25 cellular contexts compared by ENCODE assay signal in the genomic region with DNA sequence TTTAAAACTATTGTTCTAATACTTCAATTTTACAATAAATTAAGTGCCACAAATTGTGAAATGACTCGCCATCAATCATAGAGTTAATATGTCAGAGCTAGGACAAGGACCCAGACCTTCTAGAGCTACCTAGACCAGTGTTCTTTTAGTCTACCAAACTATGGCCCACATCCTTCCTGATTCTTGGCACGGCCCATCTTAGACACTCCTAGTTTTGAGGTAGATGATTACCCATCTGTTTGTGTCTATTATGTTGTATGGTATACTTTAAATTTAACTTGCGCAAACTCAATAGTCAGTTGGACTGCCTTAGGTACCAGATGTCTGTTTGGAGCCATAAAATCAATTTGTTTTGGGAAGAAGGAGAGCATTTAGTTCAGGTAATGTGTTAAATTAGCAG. TPM values are rescaled to one million over a fixed set of nuclear protein-coding genes. Genes with fewer than 3 reads are reported as not detected.
DNase-seq lines count a peak whose midpoint lies in the region; ATAC-seq, FAIRE-seq and TF ChIP-seq lines count a peak whose summit lies in the region.
"Had no signal": no experiment of that assay in that cellular context is flagged by ENCODE, and none has a peak within 500 bp of the region (broad histone marks: within the 10 kb centered on the region; RNA-seq: fewer than 3 reads in every experiment).

No MANE protein-coding gene starts in this region.

- H2AFZ ChIP-seq in HepG2 (ENCODE audit: low read length): no peak overlapping the region
- H2AFZ ChIP-seq: GM23248 had no signal

- H3K4me1 ChIP-seq in liver (ENCODE audit: control insufficient read depth in 4 of 4, insufficient read depth in 4 of 4, low read length in 3 of 4) (peaks cover 1 to 41% (median 29%) of the 10 kb centered on the region in 4 donors), HepG2 (ENCODE audit: insufficient read depth, low read length) (peaks cover 16% of the 10 kb centered on the region), mucosa of descending colon (ENCODE audit: low read depth) (no peaks in the 10 kb centered on the region)
- H3K4me1 ChIP-seq: BLaER1 had no signal

- DNase-seq in HepG2 (ENCODE audit: low spot score): no peak
- no peak for DNase-seq in left colon
- DNase-seq in mucosa of descending colon: no peak
- DNase-seq in omental fat pad (ENCODE audit: low spot score): no peak
- no peak for DNase-seq in NCI-H226
- no peak for DNase-seq in cerebellum (ENCODE audit: low spot score)
- DNase-seq: CD4-positive, alpha-beta T cell; CD8-positive, alpha-beta memory T cell; DMS 273 treated with DMSO at 0.1 percent for 48 hours; DMS79; EL; GDM1; GM23248; H7; HCEC 1CT had no signal

- no peak for TF ChIP-seq RAD21 in liver (IDR thresholded peaks at IDR 0.05)
- TF ChIP-seq RAD21 in HepG2 (CRISPR knock-in tag; IDR thresholded peaks at IDR 0.05): no peak

- FAIRE-seq in HepG2 (lab: Jason Lieb, UNC): no peak
- FAIRE-seq: D721Med, GM12878, GM19239, H1 had no signal

- CTCF ChIA-PET in HepG2 (lab: Yijun Ruan, JAX; ENCODE audit: low intra/inter-chr PET ratio, low total read pairs): no interaction called here

- 64% methylated on average over 3 of the region's 3 CpGs for WGBS in liver
- WGBS in HepG2 (ENCODE audit: low lambda C conversion rate): 97% methylated on average over 3 of the region's 3 CpGs

- H3K27me3 ChIP-seq in liver (ENCODE audit: control insufficient read depth in 4 of 4, insufficient read depth in 4 of 4, low read length in 3 of 4) (no peaks in the 10 kb centered on the region), HepG2 (ENCODE audit: control insufficient read depth in 1 of 2, insufficient read depth in 2 of 2, low read length in 2 of 2) (no peaks in the 10 kb centered on the region)
- H3K27me3 ChIP-seq: BLaER1 had no signal

- H3K9me3 ChIP-seq in liver (ENCODE audit: control insufficient read depth in 4 of 4, low read length in 3 of 4) (no peaks in the 10 kb centered on the region), HepG2 (ENCODE audit: low read length) (no peaks in the 10 kb centered on the region), mucosa of descending colon (no peaks in the 10 kb centered on the region)
- H3K9me3 ChIP-seq: BLaER1 had no signal

- H3K36me3 ChIP-seq in liver (ENCODE audit: control insufficient read depth in 4 of 4, insufficient read depth in 3 of 4, low read depth in 1 of 4, low read length in 3 of 4) (peaks cover 2 to 21% (median 16%) of the 10 kb centered on the region in 4 donors), HepG2 (replicated peaks in 1 of 2; ENCODE audit: control insufficient read depth in 1 of 2, insufficient read depth in 2 of 2, low read length in 2 of 2) (peaks cover 27 to 62% of the 10 kb centered on the region in 2 experiments), mucosa of descending colon (ENCODE audit: low read depth) (no peaks in the 10 kb centered on the region)

- H3K27ac ChIP-seq in liver (ENCODE audit: low read depth in 1 of 2, low read length in 2 of 2) (peak overlapping the region; percentile 48 to 54), HepG2 (ENCODE audit: extremely low read length, insufficient read depth, low read length) (no peak overlapping the region)
- H3K27ac ChIP-seq: BLaER1, GM23248 had no signal

- H3K4me3 ChIP-seq in liver (ENCODE audit: low read depth in 1 of 3, low read length in 3 of 3) (no peak overlapping the region), HepG2 (replicated peaks in 1 of 3; ENCODE audit: insufficient read depth in 1 of 3, low read depth in 2 of 3, low read length in 3 of 3) (no peak overlapping the region), mucosa of descending colon (no peak overlapping the region)
- H3K4me3 ChIP-seq: BLaER1, GM12878, GM23248 had no signal

- intact Hi-C loops in HepG2 (cut with micrococcal nuclease; ENCODE audit: unreplicated experiment) (no loop called here), left colon (cut with DNase I, micrococcal nuclease) (no loop called here), mucosa of descending colon (cut with DNase I, micrococcal nuclease) (no loop called here)

- TF ChIP-seq CTCF in liver (IDR thresholded peaks at IDR 0.05; ENCODE audit: low read depth, low read length, missing input control) (no peak), HepG2 (CRISPR knock-in tag; IDR thresholded peaks at IDR 0.05) (no peak), mucosa of descending colon (IDR thresholded peaks at IDR 0.05) (no peak), omental fat pad (IDR thresholded peaks at IDR 0.05) (no peak)

- ATAC-seq in HepG2 (no peak), left colon (peak; percentile 56), mucosa of descending colon (peak; percentile 58), omental fat pad (ENCODE audit: low FRiP score) (no peak)
- ATAC-seq: GM12878 had no signal

- in situ Hi-C loops in HepG2 (cut with HindIII; ENCODE audit: extremely low pct_ligation_motif_present, low pct_unique_long_range_greater_than_20kb): no loop called here

- peaks cover 5% of the 10 kb centered on the region for H3K79me2 ChIP-seq in HepG2 (ENCODE audit: insufficient read depth, low read length)

- BruUV-seq in HepG2 (replicated peaks; lab: Mats Ljungman, UMichigan): no TSS peak

- POLR2A ChIA-PET in HepG2 (lab: Yijun Ruan, JAX): no interaction called here

- H3K4me2 ChIP-seq in HepG2 (ENCODE audit: low read depth, low read length): no peak overlapping the region
- H3K4me2 ChIP-seq: BLaER1 had no signal

- TF ChIP-seq POLR2A in HepG2 (IDR thresholded peaks at IDR 0.05; ENCODE audit: insufficient read depth in 1 of 2, low read depth in 2 of 2, low read length in 2 of 2): no peak

- H3K9ac ChIP-seq in liver (ENCODE audit: low read depth in 1 of 2, low read length in 2 of 2) (no peak overlapping the region), HepG2 (ENCODE audit: insufficient read depth, low read depth, low read length) (no peak overlapping the region)
- H3K9ac ChIP-seq: BLaER1, GM23248 had no signal

- TF ChIP-seq EP300 in HepG2 (IDR thresholded peaks at IDR 0.05; ENCODE audit: low read depth in 2 of 2, low read length in 2 of 2) (no peak), HepG2 (CRISPR knock-in tag; IDR thresholded peaks at IDR 0.05; ENCODE audit: borderline replicate concordance) (no peak)

- no peaks in the 10 kb centered on the region for H4K20me1 ChIP-seq in HepG2 (ENCODE audit: insufficient read depth, low read length)
- H4K20me1 ChIP-seq: BLaER1 had no signal

RNA-seq across cellular contexts. Expression of a gene that starts 17.5 kb away (rescaled TPM):
- total RNA-seq in liver (10 to 100 TPM; 12.5 to 16.7 TPM), HepG2 (2016; rRNA removed; fragmentation: Illumina TruSeq; extraction: Trizol) (57.9 and 66.0 TPM in 2 replicates), left colon (10 to 100 TPM; 23.6 to 25.6 TPM), mucosa of descending colon (10 to 100 TPM; 19.3 to 45.8 (median 25.9) TPM), omental fat pad (10 to 100 TPM; 20.1 to 39.9 (median 25.3) TPM), cerebellum (15.5 TPM)
- polyA plus RNA-seq in liver (10 to 100 TPM; 25.9 to 38.9 TPM), HepG2 (2011; rRNA removed) (20.2 and 26.6 TPM in 2 replicates)
- 64.4 and 64.9 TPM in 2 replicates for total RNA-seq in HepG2 (2016; cell fraction: cytosol; rRNA removed; fragmentation: Illumina TruSeq; extraction: Trizol; ENCODE audit: low read depth)
- 53.6 and 69.9 TPM in 2 replicates for total RNA-seq in HepG2 (2016; cell fraction: insoluble cytoplasmic fraction; rRNA removed; fragmentation: Illumina TruSeq; extraction: Trizol)
- total RNA-seq in HepG2 (2016; cell fraction: membrane; rRNA removed; fragmentation: Illumina TruSeq; extraction: Trizol): 78.0 and 88.8 TPM in 2 replicates
- total RNA-seq in HepG2 (2016; cell fraction: nucleus; rRNA removed; fragmentation: Illumina TruSeq; extraction: Trizol): 17.0 and 19.2 TPM in 2 replicates
- 11.5 and 18.2 TPM in 2 replicates for polyA plus RNA-seq in HepG2 (2011; cell fraction: cytosol; rRNA removed)
- polyA plus RNA-seq in HepG2 (2011; cell fraction: nucleus; rRNA removed): 4.6 and 8.4 TPM in 2 replicates
- polyA plus RNA-seq in HepG2 (2012): 26.6 and 34.8 TPM in 2 replicates
- 68.5 and 88.0 TPM in 2 replicates for polyA plus RNA-seq in HepG2 (2016; cell fraction: cytosol; fragmentation: Illumina TruSeq; extraction: Trizol; ENCODE audit: low read depth)
- polyA plus RNA-seq in HepG2 (2016; cell fraction: insoluble cytoplasmic fraction; fragmentation: Illumina TruSeq; extraction: Trizol; ENCODE audit: low read depth): 70.2 and 81.1 TPM in 2 replicates
- polyA plus RNA-seq in HepG2 (2016; cell fraction: membrane; fragmentation: Illumina TruSeq; extraction: Trizol; ENCODE audit: low read depth): 72.0 and 84.6 TPM in 2 replicates
- polyA plus RNA-seq in HepG2 (2016; cell fraction: nucleus; fragmentation: Illumina TruSeq; extraction: Trizol; ENCODE audit: insufficient read depth, low read depth): 35.6 and 37.3 TPM in 2 replicates
- 1.8 and 6.6 TPM in 2 replicates for polyA minus RNA-seq in HepG2 (2011; rRNA and poly(A)+ RNA removed; ENCODE audit: low replicate concordance)
- polyA minus RNA-seq in HepG2 (2011; cell fraction: cytosol; rRNA and poly(A)+ RNA removed): 6.4 and 6.8 TPM in 2 replicates
- polyA minus RNA-seq in HepG2 (2011; cell fraction: nucleus; rRNA and poly(A)+ RNA removed): 6.2 and 6.6 TPM in 2 replicates

RNA-seq across cellular contexts. Expression of a gene that starts 17.6 kb away (rescaled TPM):
- total RNA-seq in liver: 10 to 100 TPM; 11.6 to 11.9 TPM
- 1 to 10 TPM; 5.0 to 9.3 TPM for polyA plus RNA-seq in liver
- total RNA-seq in HepG2 (2016; rRNA removed; fragmentation: Illumina TruSeq; extraction: Trizol): 49.0 and 64.9 TPM in 2 replicates
- total RNA-seq in HepG2 (2016; cell fraction: cytosol; rRNA removed; fragmentation: Illumina TruSeq; extraction: Trizol; ENCODE audit: low read depth): 8.0 and 8.5 TPM in 2 replicates
- total RNA-seq in HepG2 (2016; cell fraction: insoluble cytoplasmic fraction; rRNA removed; fragmentation: Illumina TruSeq; extraction: Trizol): 46.7 and 66.8 TPM in 2 replicates
- total RNA-seq in HepG2 (2016; cell fraction: membrane; rRNA removed; fragmentation: Illumina TruSeq; extraction: Trizol): 22.5 and 24.5 TPM in 2 replicates
- total RNA-seq in HepG2 (2016; cell fraction: nucleus; rRNA removed; fragmentation: Illumina TruSeq; extraction: Trizol): 19.4 and 23.0 TPM in 2 replicates
- 10.3 and 11.1 TPM in 2 replicates for polyA plus RNA-seq in HepG2 (2011; rRNA removed)
- polyA plus RNA-seq in HepG2 (2011; cell fraction: cytosol; rRNA removed): 10.7 and 12.9 TPM in 2 replicates
- 6.0 and 8.7 TPM in 2 replicates for polyA plus RNA-seq in HepG2 (2011; cell fraction: nucleus; rRNA removed)
- 17.9 and 20.6 TPM in 2 replicates for polyA plus RNA-seq in HepG2 (2012)
- 3.8 and 4.4 TPM in 2 replicates for polyA plus RNA-seq in HepG2 (2016; cell fraction: cytosol; fragmentation: Illumina TruSeq; extraction: Trizol; ENCODE audit: low read depth)
- 55.6 and 56.7 TPM in 2 replicates for polyA plus RNA-seq in HepG2 (2016; cell fraction: insoluble cytoplasmic fraction; fragmentation: Illumina TruSeq; extraction: Trizol; ENCODE audit: low read depth)
- 11.3 and 13.5 TPM in 2 replicates for polyA plus RNA-seq in HepG2 (2016; cell fraction: membrane; fragmentation: Illumina TruSeq; extraction: Trizol; ENCODE audit: low read depth)
- polyA plus RNA-seq in HepG2 (2016; cell fraction: nucleus; fragmentation: Illumina TruSeq; extraction: Trizol; ENCODE audit: insufficient read depth, low read depth): 27.1 and 29.6 TPM in 2 replicates
- 10.5 and 29.0 TPM in 2 replicates for polyA minus RNA-seq in HepG2 (2011; rRNA and poly(A)+ RNA removed; ENCODE audit: low replicate concordance)
- polyA minus RNA-seq in HepG2 (2011; cell fraction: cytosol; rRNA and poly(A)+ RNA removed): 9.0 and 11.3 TPM in 2 replicates
- 6.8 and 10.8 TPM in 2 replicates for polyA minus RNA-seq in HepG2 (2011; cell fraction: nucleus; rRNA and poly(A)+ RNA removed)
- total RNA-seq in left colon: 10 to 100 TPM; 12.0 to 13.6 TPM
- 10 to 100 TPM; 13.2 to 18.4 (median 15.8) TPM for total RNA-seq in mucosa of descending colon
- total RNA-seq in omental fat pad: 10 to 100 TPM; 15.4 to 33.9 (median 18.7) TPM
- total RNA-seq in cerebellum: 19.2 TPM

RNA-seq across cellular contexts. Expression of a gene that starts 36.5 kb away (rescaled TPM):
- total RNA-seq in liver: 10 to 100 TPM; 26.6 to 96.2 TPM
- 10 to 100 TPM; 40.1 to 49.8 TPM for polyA plus RNA-seq in liver
- 45.9 and 70.0 TPM in 2 replicates for total RNA-seq in HepG2 (2016; rRNA removed; fragmentation: Illumina TruSeq; extraction: Trizol)
- total RNA-seq in HepG2 (2016; cell fraction: cytosol; rRNA removed; fragmentation: Illumina TruSeq; extraction: Trizol; ENCODE audit: low read depth): 7.1 and 7.4 TPM in 2 replicates
- total RNA-seq in HepG2 (2016; cell fraction: insoluble cytoplasmic fraction; rRNA removed; fragmentation: Illumina TruSeq; extraction: Trizol): 48.2 and 69.3 TPM in 2 replicates
- 23.8 and 25.3 TPM in 2 replicates for total RNA-seq in HepG2 (2016; cell fraction: membrane; rRNA removed; fragmentation: Illumina TruSeq; extraction: Trizol)
- 54.0 and 61.5 TPM in 2 replicates for total RNA-seq in HepG2 (2016; cell fraction: nucleus; rRNA removed; fragmentation: Illumina TruSeq; extraction: Trizol)
- 51.3 and 62.9 TPM in 2 replicates for polyA plus RNA-seq in HepG2 (2011; rRNA removed)
- 44.6 and 59.9 TPM in 2 replicates for polyA plus RNA-seq in HepG2 (2011; cell fraction: cytosol; rRNA removed)
- polyA plus RNA-seq in HepG2 (2011; cell fraction: nucleus; rRNA removed): 10.5 and 11.9 TPM in 2 replicates
- 69.2 and 75.5 TPM in 2 replicates for polyA plus RNA-seq in HepG2 (2012)
- 5.7 TPM in 2 replicates for polyA plus RNA-seq in HepG2 (2016; cell fraction: cytosol; fragmentation: Illumina TruSeq; extraction: Trizol; ENCODE audit: low read depth)
- 37.4 and 41.3 TPM in 2 replicates for polyA plus RNA-seq in HepG2 (2016; cell fraction: insoluble cytoplasmic fraction; fragmentation: Illumina TruSeq; extraction: Trizol; ENCODE audit: low read depth)
- polyA plus RNA-seq in HepG2 (2016; cell fraction: membrane; fragmentation: Illumina TruSeq; extraction: Trizol; ENCODE audit: low read depth): 10.6 and 10.8 TPM in 2 replicates
- 58.2 and 58.6 TPM in 2 replicates for polyA plus RNA-seq in HepG2 (2016; cell fraction: nucleus; fragmentation: Illumina TruSeq; extraction: Trizol; ENCODE audit: insufficient read depth, low read depth)
- polyA minus RNA-seq in HepG2 (2011; rRNA and poly(A)+ RNA removed; ENCODE audit: low replicate concordance): 30.4 and 51.6 TPM in 2 replicates
- polyA minus RNA-seq in HepG2 (2011; cell fraction: cytosol; rRNA and poly(A)+ RNA removed): 38.5 and 48.4 TPM in 2 replicates
- polyA minus RNA-seq in HepG2 (2011; cell fraction: nucleus; rRNA and poly(A)+ RNA removed): 28.3 and 33.1 TPM in 2 replicates
- total RNA-seq in left colon: 10 to 100 TPM; 34.5 to 55.8 TPM
- 10 to 100 TPM; 26.5 to 63.7 (median 34.7) TPM for total RNA-seq in mucosa of descending colon
- 10 to 100 TPM; 11.2 to 26.7 (median 18.6) TPM for total RNA-seq in omental fat pad
- total RNA-seq in cerebellum: 9.5 TPM

RNA-seq across cellular contexts. Expression of a gene that starts 36.8 kb away (rescaled TPM):
- total RNA-seq in liver: 10 to 100 TPM; 16.8 to 18.2 TPM
- 1 to 10 TPM; 6.2 to 9.1 TPM for polyA plus RNA-seq in liver
- 11.8 and 12.3 TPM in 2 replicates for total RNA-seq in HepG2 (2016; rRNA removed; fragmentation: Illumina TruSeq; extraction: Trizol)
- 1.6 and 2.1 TPM in 2 replicates for total RNA-seq in HepG2 (2016; cell fraction: cytosol; rRNA removed; fragmentation: Illumina TruSeq; extraction: Trizol; ENCODE audit: low read depth)
- 11.1 and 11.2 TPM in 2 replicates for total RNA-seq in HepG2 (2016; cell fraction: insoluble cytoplasmic fraction; rRNA removed; fragmentation: Illumina TruSeq; extraction: Trizol)
- total RNA-seq in HepG2 (2016; cell fraction: membrane; rRNA removed; fragmentation: Illumina TruSeq; extraction: Trizol): 2.8 and 3.5 TPM in 2 replicates
- 17.2 and 17.6 TPM in 2 replicates for total RNA-seq in HepG2 (2016; cell fraction: nucleus; rRNA removed; fragmentation: Illumina TruSeq; extraction: Trizol)
- polyA plus RNA-seq in HepG2 (2011; rRNA removed): 18.6 and 23.4 TPM in 2 replicates
- polyA plus RNA-seq in HepG2 (2011; cell fraction: cytosol; rRNA removed): 8.3 and 8.9 TPM in 2 replicates
- 26.9 and 27.4 TPM in 2 replicates for polyA plus RNA-seq in HepG2 (2011; cell fraction: nucleus; rRNA removed)
- polyA plus RNA-seq in HepG2 (2012): 7.2 and 7.5 TPM in 2 replicates
- polyA plus RNA-seq in HepG2 (2016; cell fraction: cytosol; fragmentation: Illumina TruSeq; extraction: Trizol; ENCODE audit: low read depth): 0.44 and 0.62 TPM in 2 replicates
- polyA plus RNA-seq in HepG2 (2016; cell fraction: insoluble cytoplasmic fraction; fragmentation: Illumina TruSeq; extraction: Trizol; ENCODE audit: low read depth): 10.7 and 10.8 TPM in 2 replicates
- 1.1 and 1.2 TPM in 2 replicates for polyA plus RNA-seq in HepG2 (2016; cell fraction: membrane; fragmentation: Illumina TruSeq; extraction: Trizol; ENCODE audit: low read depth)
- 19.2 and 19.7 TPM in 2 replicates for polyA plus RNA-seq in HepG2 (2016; cell fraction: nucleus; fragmentation: Illumina TruSeq; extraction: Trizol; ENCODE audit: insufficient read depth, low read depth)
- 78.1 and 115 TPM in 2 replicates for polyA minus RNA-seq in HepG2 (2011; rRNA and poly(A)+ RNA removed; ENCODE audit: low replicate concordance)
- 9.3 and 13.0 TPM in 2 replicates for polyA minus RNA-seq in HepG2 (2011; cell fraction: cytosol; rRNA and poly(A)+ RNA removed)
- 46.9 and 55.0 TPM in 2 replicates for polyA minus RNA-seq in HepG2 (2011; cell fraction: nucleus; rRNA and poly(A)+ RNA removed)
- total RNA-seq in left colon: 10 to 100 TPM; 23.5 to 25.0 TPM
- 10 to 100 TPM; 26.6 to 30.9 (median 26.8) TPM for total RNA-seq in mucosa of descending colon
- total RNA-seq in omental fat pad: 10 to 100 TPM; 20.5 to 42.3 (median 32.0) TPM
- 23.0 TPM for total RNA-seq in cerebellum

RNA-seq across cellular contexts. Expression of a gene that starts 45.3 kb away (rescaled TPM):
- not detected for total RNA-seq in liver
- polyA plus RNA-seq in liver: under 1 TPM in 1 of 2 donors, not detected in 1; 0.07 TPM
- 0.13 TPM in 1 of 2 replicates, not detected in the other for total RNA-seq in HepG2 (2016; rRNA removed; fragmentation: Illumina TruSeq; extraction: Trizol)
- total RNA-seq in HepG2 (2016; cell fraction: cytosol; rRNA removed; fragmentation: Illumina TruSeq; extraction: Trizol; ENCODE audit: low read depth): not detected in 2 replicates
- 0.13 TPM in 1 of 2 replicates, not detected in the other for total RNA-seq in HepG2 (2016; cell fraction: insoluble cytoplasmic fraction; rRNA removed; fragmentation: Illumina TruSeq; extraction: Trizol)
- total RNA-seq in HepG2 (2016; cell fraction: membrane; rRNA removed; fragmentation: Illumina TruSeq; extraction: Trizol): not detected in 2 replicates
- 0.68 TPM in 1 of 2 replicates, not detected in the other for total RNA-seq in HepG2 (2016; cell fraction: nucleus; rRNA removed; fragmentation: Illumina TruSeq; extraction: Trizol)
- 6.5 and 7.3 TPM in 2 replicates for polyA plus RNA-seq in HepG2 (2011; rRNA removed)
- polyA plus RNA-seq in HepG2 (2011; cell fraction: cytosol; rRNA removed): 3.8 and 4.0 TPM in 2 replicates
- 31.3 and 36.2 TPM in 2 replicates for polyA plus RNA-seq in HepG2 (2011; cell fraction: nucleus; rRNA removed)
- 1.6 and 2.1 TPM in 2 replicates for polyA plus RNA-seq in HepG2 (2012)
- polyA plus RNA-seq in HepG2 (2016; cell fraction: cytosol; fragmentation: Illumina TruSeq; extraction: Trizol; ENCODE audit: low read depth): not detected in 2 replicates
- polyA plus RNA-seq in HepG2 (2016; cell fraction: insoluble cytoplasmic fraction; fragmentation: Illumina TruSeq; extraction: Trizol; ENCODE audit: low read depth): not detected in 2 replicates
- not detected in 2 replicates for polyA plus RNA-seq in HepG2 (2016; cell fraction: membrane; fragmentation: Illumina TruSeq; extraction: Trizol; ENCODE audit: low read depth)
- polyA plus RNA-seq in HepG2 (2016; cell fraction: nucleus; fragmentation: Illumina TruSeq; extraction: Trizol; ENCODE audit: insufficient read depth, low read depth): 0.61 and 0.64 TPM in 2 replicates
- 0.21 and 3.4 TPM in 2 replicates for polyA minus RNA-seq in HepG2 (2011; rRNA and poly(A)+ RNA removed; ENCODE audit: low replicate concordance)
- 1.2 and 1.3 TPM in 2 replicates for polyA minus RNA-seq in HepG2 (2011; cell fraction: cytosol; rRNA and poly(A)+ RNA removed)
- 1.9 and 3.5 TPM in 2 replicates for polyA minus RNA-seq in HepG2 (2011; cell fraction: nucleus; rRNA and poly(A)+ RNA removed)
- 1 to 10 TPM in 1 of 2 donors, under 1 TPM in 1; 0.85 to 1.3 TPM for total RNA-seq in left colon
- 1 to 10 TPM in 2 of 3 donors, under 1 TPM in 1; 0.35 to 1.4 (median 1.1) TPM for total RNA-seq in mucosa of descending colon
- under 1 TPM in 1 of 4 donors, not detected in 3; 0.19 TPM for total RNA-seq in omental fat pad
- total RNA-seq in cerebellum: not detected
- total RNA-seq: A172; A673; B cell; CD8-positive, alpha-beta memory T cell; GM23248; H1; H7 had no signal
- polyA plus RNA-seq: CD14-positive monocyte; CD8-positive, alpha-beta memory T cell; GM23248 had no signal

Comparison
In these comparisons a context has a peak if more than half of its experiments do, and no peak if none do; other contexts are left out.
1. ATAC-seq: peak in left colon (single experiment) and mucosa of descending colon (single experiment); none in HepG2 (single experiment) and omental fat pad (single experiment).